ENCODE assay signal across 8 cellular contexts in the genomic region with DNA sequence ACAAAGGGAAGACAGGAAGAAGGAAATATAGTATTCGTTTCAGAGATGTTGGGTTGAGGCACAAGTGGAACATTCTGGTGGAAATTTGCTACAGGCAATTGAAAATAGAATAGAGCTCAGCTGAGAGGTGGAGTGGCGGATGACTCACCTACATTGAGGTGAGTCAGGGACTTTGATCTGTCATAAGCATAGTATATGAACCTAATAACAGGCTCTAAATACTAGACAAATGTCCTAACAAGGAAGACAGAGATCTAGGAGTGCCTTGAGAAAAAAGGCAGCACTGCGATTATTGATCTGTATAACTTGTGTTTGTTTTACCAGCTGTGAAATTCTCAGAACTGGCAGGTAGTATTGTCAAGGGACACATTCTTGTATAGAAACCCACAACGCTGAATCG. TPM values are rescaled to one million over a fixed set of nuclear protein-coding genes. Genes with fewer than 3 reads are reported as not detected.
A peak's percentile ranks its signal among the peaks of the same experiment; 100 is the strongest.
DNase-seq lines count a peak whose midpoint lies in the region; ATAC-seq, FAIRE-seq and TF ChIP-seq lines count a peak whose summit lies in the region.

No MANE protein-coding gene starts in this region.

- no peaks in the 10 kb centered on the region for H3K27me3 ChIP-seq in keratinocyte (ENCODE audit: control insufficient read depth, extremely low read depth, insufficient read depth, low read length)

- peak overlapping the region; percentile 84 to 100 (median 93) for H3K4me3 ChIP-seq in keratinocyte (ENCODE audit: control insufficient read depth in 2 of 3, extremely low read depth in 1 of 3, insufficient read depth in 2 of 3, low read depth in 1 of 3, low read length in 3 of 3)

- peak overlapping the region; percentile 93 for H3K4me2 ChIP-seq in keratinocyte (ENCODE audit: control insufficient read depth, extremely low read depth, insufficient read depth, low read depth, low read length)

- H2AFZ ChIP-seq in keratinocyte (ENCODE audit: control insufficient read depth, low read length): no peak overlapping the region

- ATAC-seq in HG02884 (IDR thresholded peaks at IDR 0.05; ENCODE audit: unreplicated experiment): no peak

- H3K9ac ChIP-seq in keratinocyte (ENCODE audit: control insufficient read depth, extremely low read depth, insufficient read depth, low read length): peak overlapping the region; percentile 99

- H3K9me1 ChIP-seq in keratinocyte (ENCODE audit: control insufficient read depth, extremely low read depth, insufficient read depth, low read length): no peaks in the 10 kb centered on the region

- H3K4me1 ChIP-seq in keratinocyte (ENCODE audit: control insufficient read depth, extremely low read depth, insufficient read depth, low read length): peaks cover 26% of the 10 kb centered on the region

- H3K27ac ChIP-seq in keratinocyte (ENCODE audit: control insufficient read depth, insufficient read depth, low read length): peak overlapping the region; percentile 96

- H3K79me2 ChIP-seq in keratinocyte (ENCODE audit: control insufficient read depth, insufficient read depth, low read length): peaks cover 40% of the 10 kb centered on the region

- peak; percentile 81 for FAIRE-seq in keratinocyte (lab: Jason Lieb, UNC)

- dilution Hi-C loops in keratinocyte (cut with MboI; ENCODE audit: extremely low pct_ligation_motif_present, low sequenced_read_pairs): no loop called here

- no peaks in the 10 kb centered on the region for H3K36me3 ChIP-seq in keratinocyte (ENCODE audit: control insufficient read depth in 2 of 2, extremely low read depth in 1 of 2, insufficient read depth in 2 of 2, low read length in 2 of 2)

- DNase-seq in EL (peak; percentile 37), NCI-H69 (lab: John Stamatoyannopoulos, UW) (peak; percentile 62), keratinocyte (ENCODE audit: low read depth, low spot score) (no peak), inferior parietal cortex (ENCODE audit: extremely low spot score) (no peak), ecto neural progenitor cell (ENCODE audit: low spot score) (no peak)
- peak; percentile 7 for DNase-seq in activated naive CD8-positive, alpha-beta T cell treated with anti-CD3 and anti-CD28 coated beads, Interleukin-2, amount 50 U/mL, for 16 hours (ENCODE audit: low read depth, low spot score)
- peak; percentile 65 for DNase-seq in stimulated activated CD4-positive, alpha-beta T cell treated with anti-CD3 and anti-CD28 coated beads, Interleukin-2, amount 100 ng/mL, for 4 hours (ENCODE audit: low read depth)

- H3K9me3 ChIP-seq in keratinocyte (ENCODE audit: control insufficient read depth, low read depth, low read length): no peaks in the 10 kb centered on the region

- H4K20me1 ChIP-seq in keratinocyte (ENCODE audit: control insufficient read depth, extremely low read depth, insufficient read depth, low read length): peaks cover 6% of the 10 kb centered on the region

- no peak for TF ChIP-seq CTCF in keratinocyte (optimal IDR thresholded peaks at IDR 0.05 in 1 of 3, IDR thresholded peaks at IDR 0.05 in 1 of 3, conservative IDR thresholded peaks at IDR 0.05 in 1 of 3; ENCODE audit: extremely low read depth in 1 of 3, insufficient read depth in 2 of 3, low read length in 3 of 3)

RNA-seq across cellular contexts. Expression of a gene that starts 0.9 kb away (rescaled TPM):
- polyA plus RNA-seq in keratinocyte: 21.0 to 38.3 TPM (median 28.6 TPM) in 3 replicates
- 166 TPM for polyA plus RNA-seq in keratinocyte (2011; ENCODE audit: low read depth)
- 12.9 and 26.5 TPM in 2 replicates for polyA plus RNA-seq in keratinocyte (2011; cell fraction: cytosol; rRNA removed)
- 47.4 and 68.1 TPM in 2 replicates for polyA plus RNA-seq in keratinocyte (2011; cell fraction: nucleus; rRNA removed)
- polyA plus RNA-seq in keratinocyte (2012; ENCODE audit: low replicate concordance): 16.4 and 93.2 TPM in 2 replicates
- 3.8 to 28.9 TPM (median 14.3 TPM) in 3 replicates for polyA minus RNA-seq in keratinocyte
- polyA minus RNA-seq in keratinocyte (2011; cell fraction: cytosol; rRNA and poly(A)+ RNA removed): 8.1 TPM
- 36.2 and 46.7 TPM in 2 replicates for polyA minus RNA-seq in keratinocyte (2011; cell fraction: nucleus; rRNA and poly(A)+ RNA removed)

RNA-seq across cellular contexts. Expression of a gene that starts 31.4 kb away (rescaled TPM):
- polyA plus RNA-seq in keratinocyte: 0.42 to 1.2 TPM (median 0.86 TPM) in 3 replicates
- 17.7 TPM for polyA plus RNA-seq in keratinocyte (2011; ENCODE audit: low read depth)
- polyA plus RNA-seq in keratinocyte (2011; cell fraction: cytosol; rRNA removed): 0.34 and 0.39 TPM in 2 replicates
- polyA plus RNA-seq in keratinocyte (2011; cell fraction: nucleus; rRNA removed): 2.3 and 5.0 TPM in 2 replicates
- 0.42 and 8.3 TPM in 2 replicates for polyA plus RNA-seq in keratinocyte (2012; ENCODE audit: low replicate concordance)
- 0.40 to 1.7 TPM in 2 of 3 replicates, not detected in the other for polyA minus RNA-seq in keratinocyte
- not detected for polyA minus RNA-seq in keratinocyte (2011; cell fraction: cytosol; rRNA and poly(A)+ RNA removed)
- polyA minus RNA-seq in keratinocyte (2011; cell fraction: nucleus; rRNA and poly(A)+ RNA removed): 1.9 and 4.5 TPM in 2 replicates

Comparison
In these comparisons a context has a peak if more than half of its experiments do, and no peak if none do; other contexts are left out.
1. DNase-seq: peak in EL (single experiment), NCI-H69 (single experiment), activated naive CD8-positive, alpha-beta T cell treated with anti-CD3 and anti-CD28 coated beads, Interleukin-2, amount 50 U/mL, for 16 hours (single experiment) and stimulated activated CD4-positive, alpha-beta T cell treated with anti-CD3 and anti-CD28 coated beads, Interleukin-2, amount 100 ng/mL, for 4 hours (single experiment); none in keratinocyte (single experiment), inferior parietal cortex (single experiment) and ecto neural progenitor cell (single experiment).